ENCODE assay signal across 17 cellular contexts in genomic region chr10:17116193-17116592, GRCh38. TPM values are rescaled to one million over a fixed set of nuclear protein-coding genes. Genes with fewer than 3 reads are reported as not detected.
DNase-seq lines count a peak whose midpoint lies in the region; ATAC-seq and TF ChIP-seq lines count a peak whose summit lies in the region.
"Had no signal": no experiment of that assay in that cellular context is flagged by ENCODE, and none has a peak within 500 bp of the region (broad histone marks: within the 10 kb centered on the region; RNA-seq: fewer than 3 reads in every experiment).

No MANE protein-coding gene starts in this region.

- peak in 1 of 2 donors; percentile 15 for TF ChIP-seq EP300 in tibial nerve (IDR thresholded peaks at IDR 0.05)

- H3K36me3 ChIP-seq in Peyer's patch (peaks cover 0 to 5% (median 0%) of the 10 kb centered on the region in 3 donors), hepatocyte (replicated peaks; ENCODE audit: insufficient read depth, low read depth) (no peaks in the 10 kb centered on the region), aorta (ENCODE audit: control insufficient read depth in 1 of 2, insufficient read depth in 2 of 2, low read length in 1 of 2) (no peaks in the 10 kb centered on the region), tibial nerve (no peaks in the 10 kb centered on the region)

- DNase-seq in NCI-H82 (lab: John Stamatoyannopoulos, UW): peak; percentile 67
- no peak for DNase-seq in NCI-H82 treated with DMSO at 0.1 percent for 48 hours (lab: John Stamatoyannopoulos, UW; ENCODE audit: unreplicated experiment)
- DNase-seq in Peyer's patch: peak in 2 of 3 donors; percentile 58 to 59
- no peak for DNase-seq in hepatocyte (ENCODE audit: low spot score)
- DNase-seq in aorta: no peak
- no peak for DNase-seq in DMS53 treated with DMSO at 0.1 percent for 48 hours (lab: John Stamatoyannopoulos, UW; ENCODE audit: unreplicated experiment)
- no peak for DNase-seq in tibial nerve (ENCODE audit: low spot score in 2 of 2)
- DNase-seq in activated naive CD8-positive, alpha-beta T cell treated with anti-CD3 and anti-CD28 coated beads for 36 hours: no peak
- DNase-seq: DMS79, H9, NCI-H1417, NCI-H1930, NCI-H446, NCI-H748 treated with DMSO at 0.1 percent for 48 hours, Right ventricle myocardium superior had no signal

- TF ChIP-seq CTCF in Peyer's patch (IDR thresholded peaks at IDR 0.05): no peak
- TF ChIP-seq CTCF in hepatocyte (IDR thresholded peaks at IDR 0.05; ENCODE audit: poor library complexity): no peak
- no peak for TF ChIP-seq CTCF in tibial nerve (IDR thresholded peaks at IDR 0.05)

- no peak overlapping the region for H3K27ac Mint-ChIP-seq in activated naive CD8-positive, alpha-beta T cell treated with anti-CD3 and anti-CD28 coated beads for 36 hours

- ATAC-seq in aorta (ENCODE audit: low FRiP score): peak; percentile 52

- H3K27me3 ChIP-seq in Peyer's patch (no peaks in the 10 kb centered on the region), hepatocyte (no peaks in the 10 kb centered on the region), aorta (ENCODE audit: control insufficient read depth in 1 of 2, insufficient read depth in 2 of 2, low read length in 1 of 2) (no peaks in the 10 kb centered on the region), tibial nerve (no peaks in the 10 kb centered on the region)

- H3K9me3 Mint-ChIP-seq in activated naive CD8-positive, alpha-beta T cell treated with anti-CD3 and anti-CD28 coated beads for 36 hours: no peaks in the 10 kb centered on the region
- H3K9me3 Mint-ChIP-seq: H9 had no signal

- 77% methylated on average over 5 of the region's 5 CpGs for WGBS in hepatocyte (ENCODE audit: low lambda C conversion rate, missing lambda C conversion rate)
- WGBS in aorta, 2 donors: 76 to 79% methylated on average over 5 of the region's 5 CpGs
- 66 to 76% methylated on average over 5 of the region's 5 CpGs for WGBS in tibial nerve, 2 donors

- no peaks in the 10 kb centered on the region for H3K79me2 ChIP-seq in hepatocyte

- no peaks in the 10 kb centered on the region for H3K27me3 Mint-ChIP-seq in activated naive CD8-positive, alpha-beta T cell treated with anti-CD3 and anti-CD28 coated beads for 36 hours
- H3K27me3 Mint-ChIP-seq: CD4-positive, alpha-beta memory T cell had no signal

- H3K27ac ChIP-seq in Peyer's patch (peak overlapping the region in 3 of 4 donors; percentile 41 to 73 (median 61)), hepatocyte (peak overlapping the region; percentile 74), aorta (ENCODE audit: low read depth in 1 of 2, low read length in 2 of 2) (no peak overlapping the region), tibial nerve (no peak overlapping the region)
- H3K27ac ChIP-seq: 22Rv1 had no signal

- intact Hi-C loops in aorta (cut with DNase I): no loop called here

- H3K4me3 ChIP-seq in Peyer's patch (peak overlapping the region in 1 of 4 donors; percentile 6), hepatocyte (no peak overlapping the region), aorta (ENCODE audit: low read length in 2 of 2) (no peak overlapping the region), tibial nerve (no peak overlapping the region)

- no peak overlapping the region for H3K4me3 Mint-ChIP-seq in activated naive CD8-positive, alpha-beta T cell treated with anti-CD3 and anti-CD28 coated beads for 36 hours
- H3K4me3 Mint-ChIP-seq: CD4-positive, alpha-beta memory T cell; H9 had no signal

- H3K9me3 ChIP-seq in Peyer's patch (no peaks in the 10 kb centered on the region), hepatocyte (ENCODE audit: low read depth) (no peaks in the 10 kb centered on the region), aorta (ENCODE audit: control insufficient read depth, low read length) (no peaks in the 10 kb centered on the region), tibial nerve (no peaks in the 10 kb centered on the region)

- no peaks in the 10 kb centered on the region for H3K9me2 ChIP-seq in hepatocyte (replicated peaks; ENCODE audit: insufficient read depth)

- H3K4me1 ChIP-seq in Peyer's patch (peaks cover 0 to 14% (median 0%) of the 10 kb centered on the region in 4 donors), hepatocyte (ENCODE audit: insufficient read depth) (peaks cover 5% of the 10 kb centered on the region), aorta (ENCODE audit: control insufficient read depth in 1 of 2, insufficient read depth in 2 of 2, low read length in 2 of 2) (no peaks in the 10 kb centered on the region), tibial nerve (peaks cover 0 to 13% (median 0%) of the 10 kb centered on the region in 4 donors)

- H2AFZ ChIP-seq in hepatocyte: no peak overlapping the region

- H4K20me1 ChIP-seq in hepatocyte (ENCODE audit: insufficient read depth, poor library complexity, severe bottlenecking): no peaks in the 10 kb centered on the region

- H3K36me3 Mint-ChIP-seq in activated naive CD8-positive, alpha-beta T cell treated with anti-CD3 and anti-CD28 coated beads for 36 hours: peaks cover 2% of the 10 kb centered on the region

- TF ChIP-seq POLR2A in Peyer's patch (IDR thresholded peaks at IDR 0.05) (no peak), tibial nerve (IDR thresholded peaks at IDR 0.05) (no peak)

- H3K4me2 ChIP-seq in hepatocyte: no peak overlapping the region

- H3K4me1 Mint-ChIP-seq in activated naive CD8-positive, alpha-beta T cell treated with anti-CD3 and anti-CD28 coated beads for 36 hours: peaks cover 8% of the 10 kb centered on the region
- H3K4me1 Mint-ChIP-seq: H9 had no signal

RNA-seq across cellular contexts. Expression of gene CUBN, which starts 13.4 kb away (rescaled TPM):
- total RNA-seq in Peyer's patch: 100 to 1,000 TPM in 2 of 4 donors, 10 to 100 TPM in 1, 1 to 10 TPM in 1; 2.5 to 329 (median 126) TPM
- total RNA-seq in hepatocyte: 9.4 and 10.6 TPM in 2 replicates
- polyA plus RNA-seq in hepatocyte: 2.0 and 3.3 TPM in 2 replicates
- 1 to 10 TPM; 3.7 to 5.2 TPM for total RNA-seq in aorta
- 1 to 10 TPM in 1 of 2 donors, under 1 TPM in 1; 0.13 to 1.5 TPM for polyA plus RNA-seq in aorta
- total RNA-seq in tibial nerve: 10 to 100 TPM in 3 of 4 donors, 1 to 10 TPM in 1; 9.2 to 38.9 (median 25.4) TPM
- total RNA-seq in activated naive CD8-positive, alpha-beta T cell treated with anti-CD3 and anti-CD28 coated beads for 36 hours: under 1 TPM; 0.30 to 0.76 TPM

Comparison
In these comparisons a context has a peak if more than half of its experiments do, and no peak if none do; other contexts are left out.
1. DNase-seq: peak in NCI-H82 (single experiment) and Peyer's patch (2 of 3); none in NCI-H82 treated with DMSO at 0.1 percent for 48 hours (single experiment), hepatocyte (single experiment), aorta (0 of 2), DMS53 treated with DMSO at 0.1 percent for 48 hours (single experiment), tibial nerve (0 of 2) and activated naive CD8-positive, alpha-beta T cell treated with anti-CD3 and anti-CD28 coated beads for 36 hours (single experiment).
2. H3K27ac ChIP-seq: peak in Peyer's patch (3 of 4) and hepatocyte (single experiment); none in aorta (0 of 2) and tibial nerve (0 of 4).